Comparison of ENCODE assay signal across 8 cellular contexts in genomic region chr22:31977141-31977781, GRCh38. TPM values are rescaled to one million over a fixed set of nuclear protein-coding genes. Genes with fewer than 3 reads are reported as not detected.
A peak's percentile ranks its signal among the peaks of the same experiment; 100 is the strongest.
DNase-seq lines count a peak whose midpoint lies in the region; TF ChIP-seq lines count a peak whose summit lies in the region.

No MANE protein-coding gene starts in this region.

- DNase-seq in GM03348 (ENCODE audit: low spot score): peak; percentile 86
- peak; percentile 57 for DNase-seq in MG63
- DNase-seq in RWPE1 (ENCODE audit: low spot score): peak; percentile 69
- DNase-seq in activated effector memory CD4-positive, alpha-beta T cell treated with Interleukin-2 at 50 U/mL for 16 hours: peak; percentile 60
- DNase-seq in germinal center (ENCODE audit: low spot score): peak; percentile 76
- DNase-seq in posterior vena cava (ENCODE audit: low spot score): peak; percentile 88
- DNase-seq in uterus: peak; percentile 34 to 37
- DNase-seq in T1000 (lab: John Stamatoyannopoulos, UW): no peak

- no peaks in the 10 kb centered on the region for H3K36me3 ChIP-seq in MG63
- H3K36me3 ChIP-seq in uterus: no peaks in the 10 kb centered on the region

- CTCF ChIA-PET in RWPE1 (lab: Yijun Ruan, JAX): interaction anchor here (0.6 to 1.5 kb wide), 5 partner anchors 27 to 286 kb away, joined by 3 to 5 read pairs (median 4); no protein-coding TSS in a partner anchor

- intact Hi-C loops in posterior vena cava (cut with DNase I): loop anchor here (5.0 to 10.0 kb wide), 2 partner anchors 285 to 288 kb away; no protein-coding TSS in a partner anchor
- intact Hi-C loops in uterus (cut with DNase I; ENCODE audit: low total_unique reads): no loop called here

- H3K4me3 ChIP-seq in MG63 (no peak overlapping the region), uterus (no peak overlapping the region)

- H3K27ac ChIP-seq in RWPE1: no peak overlapping the region
- H3K27ac ChIP-seq in uterus: no peak overlapping the region

- H3K27me3 ChIP-seq in MG63: no peaks in the 10 kb centered on the region
- H3K27me3 ChIP-seq in uterus: no peaks in the 10 kb centered on the region

- POLR2A ChIA-PET in RWPE1 (lab: Yijun Ruan, JAX; ENCODE audit: low non-redundant PET): no interaction called here

- no peaks in the 10 kb centered on the region for H3K9me3 ChIP-seq in MG63
- no peaks in the 10 kb centered on the region for H3K9me3 ChIP-seq in uterus

- H3K4me1 ChIP-seq in uterus: no peaks in the 10 kb centered on the region

- TF ChIP-seq POLR2A in uterus (IDR thresholded peaks at IDR 0.05): no peak

- peak; percentile 72 for TF ChIP-seq CTCF in RWPE1 (conservative IDR thresholded peaks at IDR 0.05; ENCODE audit: low read depth)
- TF ChIP-seq CTCF in uterus (IDR thresholded peaks at IDR 0.05): peak; percentile 36 to 58 (median 46)

RNA-seq across cellular contexts. Expression of gene YWHAH, which starts 32.9 kb away (rescaled TPM):
- 92.2 and 125 TPM in 2 replicates for total RNA-seq in MG63 (2014; rRNA removed; shearing (Covaris generic); ENCODE audit: low replicate concordance)
- total RNA-seq in posterior vena cava: 100 to 1,000 TPM; 425 to 833 TPM
- total RNA-seq in uterus: 100 to 1,000 TPM in 2 of 4 donors, 10 to 100 TPM in 2; 37.1 to 209 (median 101) TPM
